Comparison of ENCODE assay signal across 8 cellular contexts in the genomic region with DNA sequence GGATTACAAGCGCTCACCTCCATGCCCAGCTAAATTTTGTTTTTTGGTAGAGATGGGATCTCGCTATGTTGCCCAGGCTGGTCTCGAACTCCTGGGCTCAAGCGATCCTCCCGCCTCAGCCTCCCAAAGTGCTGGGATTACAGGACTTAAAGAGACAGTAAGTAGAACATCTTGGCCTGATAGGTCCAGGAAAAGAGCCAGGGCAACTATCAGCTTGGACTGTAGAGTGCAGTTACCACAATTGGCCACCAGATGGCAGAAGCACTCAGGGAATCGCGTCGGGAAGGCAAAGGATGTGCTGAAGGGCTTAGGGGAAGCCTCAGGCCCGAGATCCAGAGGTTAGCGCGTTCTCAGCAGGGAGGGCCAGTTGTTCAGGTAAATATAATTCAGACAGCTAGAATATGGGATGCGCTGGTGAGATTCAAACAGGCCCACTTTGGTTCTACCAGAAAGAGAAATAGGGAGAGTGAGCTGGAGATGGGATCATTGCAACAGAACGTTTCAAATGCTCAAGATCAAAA. TPM values are rescaled to one million over a fixed set of nuclear protein-coding genes. Genes with fewer than 3 reads are reported as not detected.
A peak's percentile ranks its signal among the peaks of the same experiment; 100 is the strongest.
DNase-seq lines count a peak whose midpoint lies in the region; ATAC-seq and TF ChIP-seq lines count a peak whose summit lies in the region.

No MANE protein-coding gene starts in this region.

- ATAC-seq in GM18508 (IDR thresholded peaks at IDR 0.05; ENCODE audit: insufficient read depth, unreplicated experiment): peak; percentile 66
- ATAC-seq in HG03025 (IDR thresholded peaks at IDR 0.05; ENCODE audit: low FRiP score, unreplicated experiment): peak; percentile 82
- ATAC-seq in left lung: peak; percentile 95

- CTCF ChIA-PET in AG04449 (lab: Yijun Ruan, JAX): interaction anchor here (0.7 to 7.6 kb wide), 42 partner anchors 9 to 1137 kb away, joined by 3 to 238 read pairs (median 4); no protein-coding TSS in a partner anchor

- no peak for DNase-seq in AG04449 (ENCODE audit: low read depth, low spot score)
- DNase-seq in NCI-H2196 treated with DMSO at 0.1 percent for 48 hours (lab: John Stamatoyannopoulos, UW; ENCODE audit: unreplicated experiment): peak; percentile 63
- DNase-seq in activated CD4-positive, alpha-beta T cell treated with anti-CD3 and anti-CD28 coated beads for 24 hours (ENCODE audit: low read depth in 2 of 2): peak; percentile 47 to 55
- DNase-seq in choroid plexus epithelial cell (ENCODE audit: low read depth): peak; percentile 85
- peak in 1 of 2 donors; percentile 70 for DNase-seq in left lung
- peak in 2 of 3 donors; percentile 27 to 47 for DNase-seq in stimulated activated CD4-positive, alpha-beta T cell treated with anti-CD3 and anti-CD28 coated beads, TNF-alpha, amount 100 ng/mL, for 1 hour (ENCODE audit: low read depth in 3 of 3, low spot score in 1 of 3)

- H3K27me3 ChIP-seq in left lung: no peaks in the 10 kb centered on the region

- no peaks in the 10 kb centered on the region for H3K9me3 ChIP-seq in left lung

- TF ChIP-seq CTCF in AG04449 (IDR thresholded peaks at IDR 0.05; ENCODE audit: insufficient read depth, low read length, missing control alignments): peak; percentile 93
- peak; percentile 98 for TF ChIP-seq CTCF in choroid plexus epithelial cell (conservative IDR thresholded peaks at IDR 0.05; ENCODE audit: low read depth, low read length)
- TF ChIP-seq CTCF in left lung (IDR thresholded peaks at IDR 0.05): peak; percentile 88 to 93

- POLR2A ChIA-PET in AG04449 (lab: Yijun Ruan, JAX): interaction anchor here (0.9 kb wide), 1 partner anchor 326 kb away, joined by 4 read pairs; the partner anchor contains the start of gene ZFAND5

- intact Hi-C loops in left lung (cut with DNase I): no loop called here

- no peaks in the 10 kb centered on the region for H3K4me1 ChIP-seq in left lung

- H3K4me3 ChIP-seq in AG04449 (ENCODE audit: low read depth, low read length) (no peak overlapping the region), choroid plexus epithelial cell (ENCODE audit: low read depth, low read length) (no peak overlapping the region), left lung (no peak overlapping the region)

- no peak overlapping the region for H3K27ac ChIP-seq in left lung

- H3K36me3 ChIP-seq in left lung: no peaks in the 10 kb centered on the region

RNA-seq across cellular contexts. Expression of gene C9orf57, which starts 21.5 kb away (rescaled TPM):
- not detected for total RNA-seq in left lung
